12 cellular contexts compared by ENCODE assay signal in genomic region chr6:169092375-169092774, GRCh38.
DNase-seq lines count a peak whose midpoint lies in the region; ATAC-seq and TF ChIP-seq lines count a peak whose summit lies in the region.
"Had no signal": no experiment of that assay in that cellular context is flagged by ENCODE, and none has a peak within 500 bp of the region (broad histone marks: within the 10 kb centered on the region; RNA-seq: fewer than 3 reads in every experiment).

No MANE protein-coding gene starts in this region.

- H3T11ph ChIP-seq in H9 (ENCODE audit: low read length): no peak overlapping the region

- no peak overlapping the region for H2BK5ac ChIP-seq in H9 (ENCODE audit: insufficient read length, low read length)

- no peak overlapping the region for H3K4me3 Mint-ChIP-seq in H9
- H3K4me3 Mint-ChIP-seq: activated CD4-positive, alpha-beta memory T cell treated with anti-CD3 and anti-CD28 coated beads, Interleukin-2, amount 10 ng/mL, durations not matched to agents 7 days and 5 days had no signal

- no peaks in the 10 kb centered on the region for H3K9me3 ChIP-seq in ovary
- H3K9me3 ChIP-seq in H9 (ENCODE audit: control insufficient read depth, low read depth, low read length): peaks cover 12% of the 10 kb centered on the region

- DNase-seq in fibroblast of the aortic adventitia (ENCODE audit: low read depth) (peak; percentile 59), ovary (no peak), H9 (no peak)
- DNase-seq in stimulated activated CD8-positive, alpha-beta memory T cell treated with anti-CD3 and anti-CD28 coated beads, Interleukin-4, amount 100 ng/mL, for 48 hours: no peak
- DNase-seq: activated CD4-positive, alpha-beta memory T cell treated with anti-CD3 and anti-CD28 coated beads, Interleukin-2, amount 10 ng/mL, durations not matched to agents 7 days and 5 days; NCI-H1694; SHP77 had no signal

- TF ChIP-seq EP300 in ovary (IDR thresholded peaks at IDR 0.05): no peak

- H3K79me1 ChIP-seq in H9 (ENCODE audit: insufficient read depth, low read depth, low read length, poor library complexity, severe bottlenecking): no peaks in the 10 kb centered on the region

- no peaks in the 10 kb centered on the region for H3K23me2 ChIP-seq in H9 (ENCODE audit: insufficient read length, low read depth, low read length, poor library complexity, severe bottlenecking)

- H3K4me2 ChIP-seq in H9 (ENCODE audit: insufficient read depth, insufficient read length, low read length): no peak overlapping the region

- no peak overlapping the region for H2AK5ac ChIP-seq in H9 (ENCODE audit: insufficient read length, low read length)

- H3K23ac ChIP-seq in H9 (ENCODE audit: insufficient read length, low read depth, low read length): no peak overlapping the region

- no peak overlapping the region for H4K8ac ChIP-seq in H9 (replicated peaks; ENCODE audit: insufficient read length, low read depth, low read length)

- H4K5ac ChIP-seq in H9 (ENCODE audit: insufficient read length, low read depth, low read length): no peak overlapping the region

- H3K4me1 ChIP-seq in ovary (ENCODE audit: insufficient read depth) (peaks cover 18% of the 10 kb centered on the region), H9 (ENCODE audit: insufficient read depth, low read length) (no peaks in the 10 kb centered on the region)

- H2BK12ac ChIP-seq in H9 (ENCODE audit: insufficient read length, low read depth, low read length): no peak overlapping the region

- H2AFZ ChIP-seq in H9 (ENCODE audit: low read length): no peak overlapping the region

- ATAC-seq in GM18868 (IDR thresholded peaks at IDR 0.05; ENCODE audit: unreplicated experiment) (peak; percentile 63), GM21737 (IDR thresholded peaks at IDR 0.05; ENCODE audit: unreplicated experiment) (peak; percentile 98), HG03565 (IDR thresholded peaks at IDR 0.05; ENCODE audit: unreplicated experiment) (peak; percentile 85), esophagus mucosa (no peak)

- H3K27ac ChIP-seq in ovary (no peak overlapping the region), H9 (ENCODE audit: insufficient read length, low read depth, low read length) (no peak overlapping the region)
- H3K27ac ChIP-seq: epithelial cell of prostate had no signal

- no peak overlapping the region for H2BK20ac ChIP-seq in H9 (ENCODE audit: low read depth, low read length, poor library complexity, severe bottlenecking)

- WGBS in ovary, 3 donors: 45 to 57% (median 57%) methylated on average over 3 of the region's 3 CpGs
- WGBS in H9 (ENCODE audit: extremely low coverage, insufficient read length, low lambda C conversion rate): no CpG with 5 or more reads among the region's 3 CpGs

- peaks cover 30 to 43% (median 33%) of the 10 kb centered on the region in 3 experiments for H3K36me3 Mint-ChIP-seq in H9 (ENCODE audit: insufficient read depth in 1 of 3, low read depth in 3 of 3)

- H3K14ac ChIP-seq in H9 (ENCODE audit: insufficient read depth, low read length): no peak overlapping the region

- H3K27ac Mint-ChIP-seq in H9: no peak overlapping the region
- H3K27ac Mint-ChIP-seq: activated CD4-positive, alpha-beta memory T cell treated with anti-CD3 and anti-CD28 coated beads, Interleukin-2, amount 10 ng/mL, durations not matched to agents 7 days and 5 days had no signal

- no peak overlapping the region for H3K18ac ChIP-seq in H9 (ENCODE audit: insufficient read length, low read depth, low read length)

- intact Hi-C loops in ovary (cut with DNase I): no loop called here

- no peak overlapping the region for H4K91ac ChIP-seq in H9 (ENCODE audit: insufficient read length, low read depth, low read length)

- H3K27me3 ChIP-seq in ovary: no peaks in the 10 kb centered on the region
- H3K27me3 ChIP-seq in H9 (ENCODE audit: insufficient read depth, low read length): no peaks in the 10 kb centered on the region

- peaks cover 54 to 70% of the 10 kb centered on the region in 2 experiments for H3K9me3 Mint-ChIP-seq in H9

- H3K4me1 Mint-ChIP-seq in H9: peaks cover 14 to 19% of the 10 kb centered on the region in 2 experiments
- H3K4me1 Mint-ChIP-seq: activated CD4-positive, alpha-beta memory T cell treated with anti-CD3 and anti-CD28 coated beads, Interleukin-2, amount 10 ng/mL, durations not matched to agents 7 days and 5 days had no signal

- H3K36me3 ChIP-seq in ovary: no peaks in the 10 kb centered on the region

- H2BK15ac ChIP-seq in H9 (ENCODE audit: low read depth, low read length): no peak overlapping the region

- TF ChIP-seq POLR2A in ovary (IDR thresholded peaks at IDR 0.05): no peak

- no peaks in the 10 kb centered on the region for H3K79me2 ChIP-seq in H9 (ENCODE audit: insufficient read depth, low read length)

- H3K4me3 ChIP-seq in fibroblast of the aortic adventitia (ENCODE audit: low read depth, low read length) (no peak overlapping the region), ovary (no peak overlapping the region)

- TF ChIP-seq CTCF in fibroblast of the aortic adventitia (IDR thresholded peaks at IDR 0.05; ENCODE audit: insufficient read depth, low read length) (no peak), ovary (IDR thresholded peaks at IDR 0.05) (no peak), H9 (conservative IDR thresholded peaks at IDR 0.05) (no peak)

- H2BK120ac ChIP-seq in H9 (ENCODE audit: low read depth, low read length, poor library complexity, severe bottlenecking): no peak overlapping the region

- H3K4ac ChIP-seq in H9 (ENCODE audit: low read depth, low read length): no peak overlapping the region

- peaks cover 3% of the 10 kb centered on the region; the same call in 1 of the 2 replicates for H3K27me3 Mint-ChIP-seq in H9 (ENCODE audit: low read depth)
- H3K27me3 Mint-ChIP-seq: activated CD4-positive, alpha-beta memory T cell treated with anti-CD3 and anti-CD28 coated beads, Interleukin-2, amount 10 ng/mL, durations not matched to agents 7 days and 5 days had no signal

- H4K20me1 ChIP-seq in H9 (ENCODE audit: control insufficient read depth, insufficient read depth, insufficient read length): no peaks in the 10 kb centered on the region

- no peak overlapping the region for H3K9ac ChIP-seq in H9 (ENCODE audit: extremely low read depth, insufficient read length, low read length)

- no peak overlapping the region for H3K56ac ChIP-seq in H9 (ENCODE audit: insufficient read length, low read depth, low read length)
